ENCODE assay signal across 9 cellular contexts in genomic region chr5:58462623-58463230, GRCh38. TPM values are rescaled to one million over a fixed set of nuclear protein-coding genes. Genes with fewer than 3 reads are reported as not detected.
DNase-seq lines count a peak whose midpoint lies in the region; ATAC-seq and TF ChIP-seq lines count a peak whose summit lies in the region.
"Had no signal": no experiment of that assay in that cellular context is flagged by ENCODE, and none has a peak within 500 bp of the region (broad histone marks: within the 10 kb centered on the region; RNA-seq: fewer than 3 reads in every experiment).

No MANE protein-coding gene starts in this region.

- H3K4me3 Mint-ChIP-seq in Calu3 (ENCODE audit: low read depth, unreplicated experiment), result no peak overlapping the region
- H3K4me3 Mint-ChIP-seq: activated naive CD8-positive, alpha-beta T cell had no signal

- CTCF ChIA-PET in Calu3 (lab: Charles Lee), result interaction anchor here (1.8 to 5.1 kb wide), 2 partner anchors 684 to 1165 kb away, joined by 5 to 41 read pairs; no protein-coding TSS in a partner anchor

- peak; percentile 23 for TF ChIP-seq CTCF in Calu3 (IDR thresholded peaks at IDR 0.05; ENCODE audit: unreplicated experiment)
- peak; percentile 34 for TF ChIP-seq CTCF in cardiac fibroblast (IDR thresholded peaks at IDR 0.05; ENCODE audit: low read depth, low read length)
- TF ChIP-seq CTCF in lower lobe of right lung (IDR thresholded peaks at IDR 0.05), result peak; percentile 64
- TF ChIP-seq CTCF in upper lobe of right lung (IDR thresholded peaks at IDR 0.05), result peak; percentile 64

- peaks cover 36% of the 10 kb centered on the region for H3K36me3 Mint-ChIP-seq in Calu3 (ENCODE audit: insufficient read depth, unreplicated experiment)
- H3K36me3 Mint-ChIP-seq: activated naive CD8-positive, alpha-beta T cell had no signal

- H3K27ac ChIP-seq in lower lobe of right lung, result no peak overlapping the region
- H3K27ac ChIP-seq in upper lobe of right lung, result no peak overlapping the region

- no peaks in the 10 kb centered on the region for H3K9me3 Mint-ChIP-seq in Calu3 (ENCODE audit: low read depth, unreplicated experiment)

- H3K9me3 ChIP-seq in lower lobe of right lung, result no peaks in the 10 kb centered on the region
- no peaks in the 10 kb centered on the region for H3K9me3 ChIP-seq in upper lobe of right lung

- H3K27ac Mint-ChIP-seq in Calu3 (ENCODE audit: unreplicated experiment), result no peak overlapping the region
- H3K27ac Mint-ChIP-seq: activated naive CD8-positive, alpha-beta T cell had no signal

- H3K4me1 ChIP-seq in lower lobe of right lung, result peaks cover 8% of the 10 kb centered on the region
- H3K4me1 ChIP-seq in upper lobe of right lung, result no peaks in the 10 kb centered on the region

- H3K4me1 Mint-ChIP-seq in Calu3 (ENCODE audit: low read depth, unreplicated experiment), result peaks cover 35% of the 10 kb centered on the region

- no TSS peak for BruUV-seq in Calu3 (replicated peaks; lab: Mats Ljungman, UMichigan)

- H3K27me3 Mint-ChIP-seq in Calu3 (ENCODE audit: unreplicated experiment), result no peaks in the 10 kb centered on the region

- H3K4me3 ChIP-seq in cardiac fibroblast (replicated peaks in 1 of 2; ENCODE audit: low read depth in 2 of 2, low read length in 2 of 2) (no peak overlapping the region), lower lobe of right lung (no peak overlapping the region), upper lobe of right lung (no peak overlapping the region)

- no peak for ATAC-seq in lower lobe of right lung
- ATAC-seq in upper lobe of right lung, result no peak
- no peak for ATAC-seq in HG03460 (IDR thresholded peaks at IDR 0.05; ENCODE audit: unreplicated experiment)
- no peak for ATAC-seq in GM19452 (IDR thresholded peaks at IDR 0.05; ENCODE audit: unreplicated experiment)

- DNase-seq in Calu3, result peak; percentile 59
- DNase-seq in H4 (ENCODE audit: low spot score), result peak; percentile 43
- DNase-seq in RKO (ENCODE audit: low spot score), result peak; percentile 59
- DNase-seq in cardiac fibroblast (ENCODE audit: low read depth in 2 of 2), result peak; percentile 79 to 83
- no peak for DNase-seq in lower lobe of right lung
- no peak for DNase-seq in upper lobe of right lung

- H3K36me3 ChIP-seq in lower lobe of right lung (no peaks in the 10 kb centered on the region), upper lobe of right lung (peaks cover 5% of the 10 kb centered on the region)

- intact Hi-C loops in Calu3 (cut with micrococcal nuclease; ENCODE audit: unreplicated experiment), result loop anchor here (1.0 to 5.0 kb wide), 8 partner anchors 335 to 1560 kb away; no protein-coding TSS in a partner anchor
- intact Hi-C loops in lower lobe of right lung (cut with DNase I), result loop anchor here (5.0 kb wide), 1 partner anchor 1165 kb away; no protein-coding TSS in a partner anchor
- intact Hi-C loops in upper lobe of right lung (cut with DNase I), result loop anchor here (5.0 to 10.0 kb wide), 2 partner anchors 685 to 1168 kb away; no protein-coding TSS in a partner anchor

- no peaks in the 10 kb centered on the region for H3K27me3 ChIP-seq in lower lobe of right lung (ENCODE audit: low read depth)
- H3K27me3 ChIP-seq in upper lobe of right lung, result no peaks in the 10 kb centered on the region

RNA-seq across cellular contexts. Expression of gene PLK2, which starts 2.8 kb away (rescaled TPM):
- total RNA-seq in Calu3 (2022), result 135 and 229 TPM in 2 replicates
- total RNA-seq in H4 (2014; rRNA removed; shearing (Covaris generic)), result 56.8 and 67.3 TPM in 2 replicates
- 37.5 TPM for total RNA-seq in lower lobe of right lung
- total RNA-seq in upper lobe of right lung, result 41.1 TPM

RNA-seq across cellular contexts. Expression of gene GAPT, which starts 28.5 kb away (rescaled TPM):
- not detected in 2 replicates for total RNA-seq in Calu3 (2022)
- not detected in 2 replicates for total RNA-seq in H4 (2014; rRNA removed; shearing (Covaris generic))
- 6.5 TPM for total RNA-seq in lower lobe of right lung
- total RNA-seq in upper lobe of right lung, result 5.2 TPM

Comparison
In these comparisons a context has a peak if more than half of its experiments do, and no peak if none do; other contexts are left out.
1. DNase-seq: peak in Calu3 (single experiment), H4 (single experiment), RKO (single experiment) and cardiac fibroblast (2 of 2); none in lower lobe of right lung (single experiment) and upper lobe of right lung (single experiment).
2. Peak in every context shown above with its lines, with median percentiles within 50 percentile points of each other: CTCF ChIP-seq.